31 cellular contexts compared by ENCODE assay signal in the genomic region with DNA sequence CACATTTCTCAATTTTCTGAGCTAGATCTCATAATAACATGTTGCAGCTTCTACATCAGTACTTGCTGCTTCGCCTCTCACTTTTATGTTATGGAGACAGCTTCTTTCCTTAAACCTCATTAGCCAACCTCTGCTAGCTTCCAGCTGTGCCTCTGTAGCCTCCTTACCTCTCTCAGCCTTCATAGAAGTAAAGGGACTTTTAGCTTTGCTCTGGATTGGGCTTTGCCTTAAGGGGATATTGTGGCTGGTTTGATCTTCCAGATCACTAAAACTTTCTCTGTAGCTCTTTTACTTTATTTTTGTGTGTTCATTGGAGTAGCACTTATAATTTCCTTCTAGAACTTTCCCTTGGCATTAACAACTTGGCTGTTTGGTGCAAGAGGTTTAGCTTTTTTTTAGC.
"Had no signal": no experiment of that assay in that cellular context is flagged by ENCODE, and none has a peak within 500 bp of the region (broad histone marks: within the 10 kb centered on the region; RNA-seq: fewer than 3 reads in every experiment).

No MANE protein-coding gene starts in this region.

- H3K4me3 Mint-ChIP-seq: immature natural killer cell; nephron progenitor cell; stimulated activated naive B cell treated with anti-CD40 and anti-IgM and Interleukin-4, amounts not matched to agents 10 μg/mL and 1 μg/mL and 100 μg/mL, for 72 hours had no signal

- H3K4me1 Mint-ChIP-seq: stimulated activated naive B cell treated with anti-CD40 and anti-IgM and Interleukin-4, amounts not matched to agents 10 μg/mL and 1 μg/mL and 100 μg/mL, for 72 hours had no signal

- H3K27me3 ChIP-seq: left lung, pancreas, stomach, testis, thyroid gland, transverse colon, upper lobe of left lung, vagina had no signal

- H3K27me3 Mint-ChIP-seq: naive thymus-derived CD8-positive, alpha-beta T cell; stimulated activated naive B cell treated with anti-CD40 and anti-IgM and Interleukin-4, amounts not matched to agents 10 μg/mL and 1 μg/mL and 100 μg/mL, for 72 hours had no signal

- FAIRE-seq: islet of Langerhans, kidney, pancreas had no signal

- ATAC-seq: left colon; left lung; lower lobe of right lung; naive thymus-derived CD8-positive, alpha-beta T cell; pancreas; right cardiac atrium; sciatic nerve; stimulated activated naive B cell treated with anti-CD40 and anti-IgM and Interleukin-4, amounts not matched to agents 10 μg/mL and 1 μg/mL and 100 μg/mL, for 72 hours; stimulated activated naive CD8-positive, alpha-beta T cell treated with anti-CD3 and anti-CD28 coated beads, Interleukin-15, Interleukin-2, amounts not matched to agents 100 U/mL and 50 U/mL, for 24 hours had no signal

- H3K27ac Mint-ChIP-seq: immature natural killer cell; nephron progenitor cell; stimulated activated naive B cell treated with anti-CD40 and anti-IgM and Interleukin-4, amounts not matched to agents 10 μg/mL and 1 μg/mL and 100 μg/mL, for 72 hours had no signal

- H3K9me3 ChIP-seq: left lung, lower lobe of right lung, pancreas, prostate gland, stomach, testis, thyroid gland, transverse colon, upper lobe of left lung, vagina had no signal

- DNase-seq: hypothalamus; immature natural killer cell; kidney; left colon; left lung; mammary epithelial cell; mesenchymal stem cell; naive thymus-derived CD8-positive, alpha-beta T cell; nephron progenitor cell; nucleus accumbens; pancreas; posterior cingulate gyrus; retina; stimulated activated CD4-positive, alpha-beta T cell treated with anti-CD3 and anti-CD28 coated beads, Interleukin-12 subunit alpha, Interleukin-12 subunit beta, amount 100 ng/mL, for 4 hours; stimulated activated CD4-positive, alpha-beta T cell treated with anti-CD3 and anti-CD28 coated beads, Interleukin-15, amount 100 ng/mL, for 24 hours; stimulated activated CD4-positive, alpha-beta T cell treated with anti-CD3 and anti-CD28 coated beads, Interleukin-2, amount 100 ng/mL, for 24 hours; stimulated activated CD4-positive, alpha-beta T cell treated with anti-CD3 and anti-CD28 coated beads, Interleukin-4, amount 100 ng/mL, for 1 hour; stimulated activated naive B cell treated with anti-CD40 and anti-IgM and Interleukin-4, amounts not matched to agents 10 μg/mL and 1 μg/mL and 100 μg/mL, for 72 hours; stimulated activated naive CD8-positive, alpha-beta T cell treated with anti-CD3 and anti-CD28 coated beads, Interleukin-15, Interleukin-2, amounts not matched to agents 100 U/mL and 50 U/mL, for 24 hours; stomach; testis; transverse colon; upper lobe of left lung had no signal

- H3K27ac ChIP-seq: left lung, lower lobe of right lung, pancreas, prostate gland, skin epidermis, stomach, testis, thyroid gland, transverse colon, upper lobe of left lung, vagina had no signal

- H3K4me3 ChIP-seq: left lung, lower lobe of right lung, pancreas, prostate gland, skin epidermis, stomach, testis, thyroid gland, transverse colon, upper lobe of left lung, vagina had no signal

- H3K4me1 ChIP-seq: left lung, lower lobe of right lung, pancreas, prostate gland, stomach, testis, thyroid gland, transverse colon, upper lobe of left lung, vagina had no signal

- H3K9me3 Mint-ChIP-seq: immature natural killer cell; naive thymus-derived CD8-positive, alpha-beta T cell; stimulated activated naive B cell treated with anti-CD40 and anti-IgM and Interleukin-4, amounts not matched to agents 10 μg/mL and 1 μg/mL and 100 μg/mL, for 72 hours had no signal

- H3K36me3 ChIP-seq: lower lobe of right lung, pancreas, prostate gland, thyroid gland, transverse colon, vagina had no signal
